In genomic region chr7:106283831-106284515, GRCh38 we compare ENCODE assay signal across 1 cellular context.
TF ChIP-seq lines count a peak whose summit lies in the region.

No MANE protein-coding gene starts in this region.

TF ChIP-seq in K562, 482 proteins besides CTCF, POLR2A, EP300 and RAD21 (continued from another document):
- no peak for TF ChIP-seq SIX5 (IDR thresholded peaks at IDR 0.05; ENCODE audit: borderline replicate concordance in 1 of 2, insufficient read depth in 1 of 2, low read depth in 1 of 2, low read length in 2 of 2)
- TF ChIP-seq TBL1XR1 (IDR thresholded peaks at IDR 0.05; ENCODE audit: low read length in 2 of 2) = 0 out of 4 replicates have a peak, but pooled peaks of 1 of the 2 experiments have one; percentile 35
- TF ChIP-seq ETV5 (CRISPR knock-in tag; IDR thresholded peaks at IDR 0.05; ENCODE audit: low read depth) = 0 out of 2 replicates have a peak, but pooled peaks have one; percentile 50
- TF ChIP-seq, protein P1, sequence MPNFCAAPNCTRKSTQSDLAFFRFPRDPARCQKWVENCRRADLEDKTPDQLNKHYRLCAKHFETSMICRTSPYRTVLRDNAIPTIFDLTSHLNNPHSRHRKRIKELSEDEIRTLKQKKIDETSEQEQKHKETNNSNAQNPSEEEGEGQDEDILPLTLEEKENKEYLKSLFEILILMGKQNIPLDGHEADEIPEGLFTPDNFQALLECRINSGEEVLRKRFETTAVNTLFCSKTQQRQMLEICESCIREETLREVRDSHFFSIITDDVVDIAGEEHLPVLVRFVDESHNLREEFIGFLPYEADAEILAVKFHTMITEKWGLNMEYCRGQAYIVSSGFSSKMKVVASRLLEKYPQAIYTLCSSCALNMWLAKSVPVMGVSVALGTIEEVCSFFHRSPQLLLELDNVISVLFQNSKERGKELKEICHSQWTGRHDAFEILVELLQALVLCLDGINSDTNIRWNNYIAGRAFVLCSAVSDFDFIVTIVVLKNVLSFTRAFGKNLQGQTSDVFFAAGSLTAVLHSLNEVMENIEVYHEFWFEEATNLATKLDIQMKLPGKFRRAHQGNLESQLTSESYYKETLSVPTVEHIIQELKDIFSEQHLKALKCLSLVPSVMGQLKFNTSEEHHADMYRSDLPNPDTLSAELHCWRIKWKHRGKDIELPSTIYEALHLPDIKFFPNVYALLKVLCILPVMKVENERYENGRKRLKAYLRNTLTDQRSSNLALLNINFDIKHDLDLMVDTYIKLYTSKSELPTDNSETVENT (CRISPR knock-in tag; IDR thresholded peaks at IDR 0.05) = peak; percentile 60; the same call in 1 of the 2 replicates
- 0 out of 2 replicates have a peak, but pooled peaks have one; percentile 55 for TF ChIP-seq ETS1 (conservative IDR thresholded peaks at IDR 0.05; ENCODE audit: control insufficient read depth, low read depth, low read length)
- no peak for TF ChIP-seq CHD4 (IDR thresholded peaks at IDR 0.05; ENCODE audit: insufficient read depth, insufficient replicate concordance, low read depth, low read length, poor library complexity, severe bottlenecking)
- no peak for TF ChIP-seq ILK (tag; IDR thresholded peaks at IDR 0.05; ENCODE audit: borderline replicate concordance, low read depth)
- no peak for TF ChIP-seq ZNF239 (CRISPR knock-in tag; IDR thresholded peaks at IDR 0.05)
- TF ChIP-seq NCOR1 (IDR thresholded peaks at IDR 0.05) = no peak; the same call in none of the 2 replicates
- TF ChIP-seq SRSF9 (IDR thresholded peaks at IDR 0.05; ENCODE audit: borderline replicate concordance, low read depth, low read length) = no peak
- peak; percentile 86 for TF ChIP-seq HDAC2 (IDR thresholded peaks at IDR 0.05)
- TF ChIP-seq ZNF146 (CRISPR knock-in tag; IDR thresholded peaks at IDR 0.05; ENCODE audit: unreplicated experiment) = no peak
- no peak for TF ChIP-seq ZNF445 (CRISPR knock-in tag; IDR thresholded peaks at IDR 0.05; ENCODE audit: low read depth)
- TF ChIP-seq MBD2 (IDR thresholded peaks at IDR 0.05; ENCODE audit: borderline replicate concordance, low read depth) = no peak
- no peak for TF ChIP-seq ZNF3 (CRISPR knock-in tag; IDR thresholded peaks at IDR 0.05)
- no peak for TF ChIP-seq SMAD2 (IDR thresholded peaks at IDR 0.05; ENCODE audit: low read depth, low read length)
- peak; percentile 51; the same call in 1 of the 2 replicates for TF ChIP-seq GATA2 (CRISPR knock-in tag; IDR thresholded peaks at IDR 0.05)
- TF ChIP-seq ZNF764 (CRISPR knock-in tag; IDR thresholded peaks at IDR 0.05; ENCODE audit: low read depth) = no peak
- peak; percentile 72 for TF ChIP-seq DPF2 (IDR thresholded peaks at IDR 0.05)
- peak; percentile 56; the same call in 1 of the 2 replicates for TF ChIP-seq AFF4 (CRISPR knock-in tag; IDR thresholded peaks at IDR 0.05)
- TF ChIP-seq, protein P2, sequence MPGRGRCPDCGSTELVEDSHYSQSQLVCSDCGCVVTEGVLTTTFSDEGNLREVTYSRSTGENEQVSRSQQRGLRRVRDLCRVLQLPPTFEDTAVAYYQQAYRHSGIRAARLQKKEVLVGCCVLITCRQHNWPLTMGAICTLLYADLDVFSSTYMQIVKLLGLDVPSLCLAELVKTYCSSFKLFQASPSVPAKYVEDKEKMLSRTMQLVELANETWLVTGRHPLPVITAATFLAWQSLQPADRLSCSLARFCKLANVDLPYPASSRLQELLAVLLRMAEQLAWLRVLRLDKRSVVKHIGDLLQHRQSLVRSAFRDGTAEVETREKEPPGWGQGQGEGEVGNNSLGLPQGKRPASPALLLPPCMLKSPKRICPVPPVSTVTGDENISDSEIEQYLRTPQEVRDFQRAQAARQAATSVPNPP (IDR thresholded peaks at IDR 0.05; ENCODE audit: borderline replicate concordance, insufficient read depth, insufficient read length) = no peak
- no peak for TF ChIP-seq SFPQ (IDR thresholded peaks at IDR 0.05; ENCODE audit: low read depth, low read length)
- no peak for TF ChIP-seq ZNF24 (IDR thresholded peaks at IDR 0.05)
- TF ChIP-seq ARHGAP35 (IDR thresholded peaks at IDR 0.05; ENCODE audit: partially characterized antibody) = peak; percentile 8
- 0 out of 2 replicates have a peak, but pooled peaks have one; percentile 35 for TF ChIP-seq BCOR (IDR thresholded peaks at IDR 0.05)
- TF ChIP-seq BHLHE40 (IDR thresholded peaks at IDR 0.05; ENCODE audit: low read length) = peak; percentile 73
- no peak for TF ChIP-seq MCM2 (IDR thresholded peaks at IDR 0.05; ENCODE audit: low read depth)
- TF ChIP-seq, protein P3, sequence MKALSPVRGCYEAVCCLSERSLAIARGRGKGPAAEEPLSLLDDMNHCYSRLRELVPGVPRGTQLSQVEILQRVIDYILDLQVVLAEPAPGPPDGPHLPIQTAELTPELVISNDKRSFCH (CRISPR knock-in tag; IDR thresholded peaks at IDR 0.05) = no peak
- TF ChIP-seq, protein P3 (tag; IDR thresholded peaks at IDR 0.05) = no peak
- TF ChIP-seq KDM4B (IDR thresholded peaks at IDR 0.05; ENCODE audit: borderline replicate concordance in 2 of 2, low read depth in 1 of 2) = no peak
- TF ChIP-seq ZNF143 (CRISPR knock-in tag; IDR thresholded peaks at IDR 0.05) = no peak
- TF ChIP-seq TOE1 (IDR thresholded peaks at IDR 0.05; ENCODE audit: borderline replicate concordance) = peak; percentile 68
- TF ChIP-seq TOE1 (CRISPR knock-in tag; IDR thresholded peaks at IDR 0.05; ENCODE audit: borderline replicate concordance, low read depth) = no peak
- no peak for TF ChIP-seq ZNF140 (CRISPR knock-in tag; IDR thresholded peaks at IDR 0.05)
- no peak for TF ChIP-seq CREBBP (IDR thresholded peaks at IDR 0.05; ENCODE audit: low read depth, low read length)
- TF ChIP-seq IFI16 (CRISPR knock-in tag; IDR thresholded peaks at IDR 0.05) = no peak
- peak; percentile 53 for TF ChIP-seq HMGN3 (IDR thresholded peaks at IDR 0.05; ENCODE audit: borderline replicate concordance, extremely low read depth, insufficient read length, low read depth, low read length)
- TF ChIP-seq ZNF384 (IDR thresholded peaks at IDR 0.05; ENCODE audit: low read depth, low read length) = no peak
- no peak for TF ChIP-seq NFYB (IDR thresholded peaks at IDR 0.05; ENCODE audit: extremely low read depth, insufficient read length)
- TF ChIP-seq HDAC3 (IDR thresholded peaks at IDR 0.05; ENCODE audit: borderline replicate concordance, partially characterized antibody) = peak; percentile 72
- TF ChIP-seq, protein P4, sequence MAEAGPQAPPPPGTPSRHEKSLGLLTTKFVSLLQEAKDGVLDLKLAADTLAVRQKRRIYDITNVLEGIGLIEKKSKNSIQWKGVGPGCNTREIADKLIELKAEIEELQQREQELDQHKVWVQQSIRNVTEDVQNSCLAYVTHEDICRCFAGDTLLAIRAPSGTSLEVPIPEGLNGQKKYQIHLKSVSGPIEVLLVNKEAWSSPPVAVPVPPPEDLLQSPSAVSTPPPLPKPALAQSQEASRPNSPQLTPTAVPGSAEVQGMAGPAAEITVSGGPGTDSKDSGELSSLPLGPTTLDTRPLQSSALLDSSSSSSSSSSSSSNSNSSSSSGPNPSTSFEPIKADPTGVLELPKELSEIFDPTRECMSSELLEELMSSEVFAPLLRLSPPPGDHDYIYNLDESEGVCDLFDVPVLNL (CRISPR knock-in tag; IDR thresholded peaks at IDR 0.05; ENCODE audit: low read depth) = no peak
- TF ChIP-seq TARDBP (IDR thresholded peaks at IDR 0.05) = no peak
- 0 out of 2 replicates have a peak, but pooled peaks have one; percentile 2 for TF ChIP-seq THRAP3 (IDR thresholded peaks at IDR 0.05; ENCODE audit: borderline replicate concordance)
- peak; percentile 41; the same call in 1 of the 2 replicates for TF ChIP-seq SP1 (CRISPR knock-in tag; IDR thresholded peaks at IDR 0.05)
- TF ChIP-seq ETV6 (IDR thresholded peaks at IDR 0.05; ENCODE audit: borderline replicate concordance in 1 of 2, low read depth in 2 of 2, low read length in 1 of 2) = no peak; a peak in 2 of 4 replicates
- no peak for TF ChIP-seq ETV6 (CRISPR knock-in tag; IDR thresholded peaks at IDR 0.05; ENCODE audit: borderline replicate concordance)
- no peak for TF ChIP-seq NR1H2 (CRISPR knock-in tag; IDR thresholded peaks at IDR 0.05)
- TF ChIP-seq KDM1A (IDR thresholded peaks at IDR 0.05) = peak in 1 of 2 experiments; percentile 69; a peak in 2 of 4 replicates
- TF ChIP-seq FOXJ3 (CRISPR knock-in tag; IDR thresholded peaks at IDR 0.05) = no peak
